ENCODE assay signal across 23 cellular contexts in the genomic region with DNA sequence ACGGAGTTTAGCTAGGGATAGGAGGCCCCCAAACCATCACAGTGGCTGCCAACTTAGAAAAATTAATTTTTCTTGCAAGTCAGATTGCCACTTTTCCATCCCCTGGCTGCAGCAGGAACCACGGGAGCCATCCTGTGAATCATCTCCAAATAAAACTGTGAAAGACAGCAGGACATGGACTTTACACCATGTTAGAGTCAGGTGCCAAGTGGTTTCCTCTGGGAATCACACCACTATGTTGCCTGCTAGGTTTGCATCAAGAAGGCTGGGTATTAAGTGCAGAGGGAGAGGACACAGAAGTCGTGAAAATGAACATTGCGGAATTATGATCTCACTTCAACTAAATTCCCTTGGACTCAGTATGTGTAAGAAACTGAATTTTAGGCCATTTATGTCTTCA.
"Had no signal": no experiment of that assay in that cellular context is flagged by ENCODE, and none has a peak within 500 bp of the region (broad histone marks: within the 10 kb centered on the region; RNA-seq: fewer than 3 reads in every experiment).

No MANE protein-coding gene starts in this region.

- H3K27ac ChIP-seq: KMS-11, RWPE1 had no signal

- DNase-seq: Kasumi-1, MM.1S, NCI-H1105, NCI-H1417, NCI-H1436 treated with DMSO at 0.1 percent for 48 hours, NCI-H1694, NCI-H187 treated with DMSO at 0.1 percent for 48 hours, NCI-H2029 treated with DMSO at 0.1 percent for 48 hours, NCI-H2107, NCI-H2227 treated with DMSO at 0.1 percent for 48 hours, NCI-H510A, NCI-H524 treated with DMSO at 0.1 percent for 48 hours, NCI-H69, NCI-H774, PC-3, SHP77, SK-N-SH, SW 1271, T-cell had no signal

- ATAC-seq: K562, Panc1, PC-3, T-cell had no signal

- H3K4me3 ChIP-seq: K562 had no signal

- H3K9me3 ChIP-seq: SK-N-SH had no signal
